ENCODE assay signal across 26 cellular contexts in genomic region chr14:60856113-60856512, GRCh38.
DNase-seq lines count a peak whose midpoint lies in the region; ATAC-seq and TF ChIP-seq lines count a peak whose summit lies in the region.
"Had no signal": no experiment of that assay in that cellular context is flagged by ENCODE, and none has a peak within 500 bp of the region (broad histone marks: within the 10 kb centered on the region; RNA-seq: fewer than 3 reads in every experiment).

No MANE protein-coding gene starts in this region.

- no peak overlapping the region for H3K27ac ChIP-seq in OCI-LY3 (ENCODE audit: low read length)
- no peak overlapping the region for H3K27ac ChIP-seq in Karpas-422 (ENCODE audit: low read length)
- H3K27ac ChIP-seq: KMS-11, PC-9, SJCRH30 had no signal

- H3K79me2 ChIP-seq in OCI-LY3 (ENCODE audit: low read length) (no peaks in the 10 kb centered on the region), Karpas-422 (ENCODE audit: low read length) (peaks cover 63% of the 10 kb centered on the region)

- no peaks in the 10 kb centered on the region for H4K20me1 ChIP-seq in OCI-LY3 (ENCODE audit: insufficient read depth, low read length)
- H4K20me1 ChIP-seq in Karpas-422 (ENCODE audit: insufficient read depth, low read depth, low read length): no peaks in the 10 kb centered on the region

- peaks cover 29% of the 10 kb centered on the region for H3K4me1 Mint-ChIP-seq in activated T-cell treated with anti-CD3 and anti-CD28 coated beads, Interleukin-2, amount 50 U/mL, for 72 hours (ENCODE audit: low read depth)
- no peaks in the 10 kb centered on the region for H3K4me1 Mint-ChIP-seq in activated T-cell treated with anti-CD3 and anti-CD28 coated beads, Interleukin-2, amount 50 U/mL, for 4 hours (ENCODE audit: low read depth)
- H3K4me1 Mint-ChIP-seq: IgD-negative memory B cell had no signal

- no peak for TF ChIP-seq CTCF in OCI-LY3 (IDR thresholded peaks at IDR 0.05; ENCODE audit: low read depth, low read length)

- H3K4me1 ChIP-seq in OCI-LY3 (ENCODE audit: low read length) (peaks cover 26% of the 10 kb centered on the region), Karpas-422 (ENCODE audit: low read length) (peaks cover 17% of the 10 kb centered on the region)
- H3K4me1 ChIP-seq: HAP-1, SJCRH30 had no signal

- H2AFZ ChIP-seq in OCI-LY3 (ENCODE audit: low read depth, low read length) (no peak overlapping the region), Karpas-422 (ENCODE audit: low read length) (no peak overlapping the region)
- H2AFZ ChIP-seq: PC-9 had no signal

- H3K36me3 Mint-ChIP-seq in activated T-cell treated with anti-CD3 and anti-CD28 coated beads, Interleukin-2, amount 50 U/mL, for 72 hours (ENCODE audit: insufficient read depth in 2 of 2): peaks cover 15 to 21% of the 10 kb centered on the region in 2 donors
- H3K36me3 Mint-ChIP-seq in activated T-cell treated with anti-CD3 and anti-CD28 coated beads, Interleukin-2, amount 50 U/mL, for 4 hours (ENCODE audit: insufficient read depth): peaks cover 50% of the 10 kb centered on the region

- H3K36me3 ChIP-seq in OCI-LY3 (replicated peaks; ENCODE audit: low read depth, low read length): peaks cover 8% of the 10 kb centered on the region
- H3K36me3 ChIP-seq in Karpas-422 (ENCODE audit: insufficient read depth, low read length): peaks cover 32% of the 10 kb centered on the region

- H3K27me3 Mint-ChIP-seq in activated T-cell treated with anti-CD3 and anti-CD28 coated beads, Interleukin-2, amount 50 U/mL, for 72 hours (ENCODE audit: low read depth): no peaks in the 10 kb centered on the region
- H3K27me3 Mint-ChIP-seq in activated T-cell treated with anti-CD3 and anti-CD28 coated beads, Interleukin-2, amount 50 U/mL, for 4 hours (ENCODE audit: low read depth): no peaks in the 10 kb centered on the region
- H3K27me3 Mint-ChIP-seq: CD4-positive, CD25-positive, alpha-beta regulatory T cell; IgD-negative memory B cell had no signal

- H3K27ac Mint-ChIP-seq in activated T-cell treated with anti-CD3 and anti-CD28 coated beads, Interleukin-2, amount 50 U/mL, for 72 hours: peak overlapping the region; percentile 40
- H3K27ac Mint-ChIP-seq: CD4-positive, CD25-positive, alpha-beta regulatory T cell; HFFc6 had no signal

- no peaks in the 10 kb centered on the region for H3K27me3 ChIP-seq in OCI-LY3 (ENCODE audit: low read depth, low read length)
- no peaks in the 10 kb centered on the region for H3K27me3 ChIP-seq in Karpas-422 (ENCODE audit: low read length)
- H3K27me3 ChIP-seq: SJCRH30 had no signal

- H3K9ac ChIP-seq in OCI-LY3 (ENCODE audit: low read length): no peak overlapping the region
- no peak overlapping the region for H3K9ac ChIP-seq in Karpas-422 (ENCODE audit: low read length)
- H3K9ac ChIP-seq: KMS-11 had no signal

- H3K4me3 Mint-ChIP-seq in activated T-cell treated with anti-CD3 and anti-CD28 coated beads, Interleukin-2, amount 50 U/mL, for 72 hours: peak overlapping the region in 1 of 2 donors; percentile 5
- no peak overlapping the region for H3K4me3 Mint-ChIP-seq in activated T-cell treated with anti-CD3 and anti-CD28 coated beads, Interleukin-2, amount 50 U/mL, for 4 hours
- H3K4me3 Mint-ChIP-seq: CD4-positive, CD25-positive, alpha-beta regulatory T cell; HFFc6; IgD-negative memory B cell had no signal

- H3K4me3 ChIP-seq in OCI-LY3 (ENCODE audit: low read length) (no peak overlapping the region), Karpas-422 (ENCODE audit: low read length) (no peak overlapping the region)
- H3K4me3 ChIP-seq: HAP-1, PC-9, SJCRH30 had no signal

- no peak for DNase-seq in activated T-cell treated with anti-CD3 and anti-CD28 coated beads, Interleukin-2, amount 50 U/mL, for 72 hours
- no peak for DNase-seq in activated T-cell treated with anti-CD3 and anti-CD28 coated beads, Interleukin-2, amount 50 U/mL, for 4 hours
- DNase-seq in stimulated activated naive CD8-positive, alpha-beta T cell treated with anti-CD3 and anti-CD28 coated beads, Interleukin-15, Interleukin-2, amounts not matched to agents 100 U/mL and 50 U/mL, for 24 hours: no peak
- DNase-seq in Karpas-422 (no peak), UCSD-AML1 (lab: John Stamatoyannopoulos, UW; ENCODE audit: unreplicated experiment) (no peak)
- DNase-seq: CD4-positive, CD25-positive, alpha-beta regulatory T cell; DMS153; DND-41; GOT3; HFFc6; NCI-H1048; NCI-H1417; NCI-H1694; NCI-H2029 treated with DMSO at 0.1 percent for 48 hours; NCI-H446 treated with DMSO at 0.1 percent for 48 hours; NCI-H526; NCI-H82; NK-92 treated with Interleukin-12 subunit alpha and Interleukin-12 subunit beta, amount 100 ng/mL, for 24 hours; PC-9; SJCRH30 had no signal

- H3K9me2 ChIP-seq in Karpas-422 (replicated peaks; ENCODE audit: insufficient read depth, low read length): no peaks in the 10 kb centered on the region

- peak; percentile 75 to 78 for ATAC-seq in activated T-cell treated with anti-CD3 and anti-CD28 coated beads, Interleukin-2, amount 50 U/mL, for 72 hours (replicated peaks in 1 of 2)
- ATAC-seq in activated T-cell treated with anti-CD3 and anti-CD28 coated beads, Interleukin-2, amount 50 U/mL, for 4 hours: no peak
- ATAC-seq in GM18502 (IDR thresholded peaks at IDR 0.05; ENCODE audit: poor library complexity, unreplicated experiment): peak; percentile 45
- ATAC-seq in stimulated activated naive CD8-positive, alpha-beta T cell treated with anti-CD3 and anti-CD28 coated beads, Interleukin-15, Interleukin-2, amounts not matched to agents 100 U/mL and 50 U/mL, for 24 hours: peak; percentile 32
- ATAC-seq: Right ventricle myocardium inferior had no signal

- H3K9me3 ChIP-seq in OCI-LY3 (ENCODE audit: insufficient read depth, low read length): 0 out of 2 replicates have a peak, but pooled peaks cover 4% of the 10 kb centered on the region
- H3K9me3 ChIP-seq in Karpas-422 (ENCODE audit: low read length): peaks cover 3% of the 10 kb centered on the region; the same call in 1 of the 2 replicates
- H3K9me3 ChIP-seq: HAP-1 had no signal

- peak overlapping the region; percentile 0; the same call in 1 of the 2 replicates for H3K4me2 ChIP-seq in OCI-LY3 (ENCODE audit: low read length)
- H3K4me2 ChIP-seq in Karpas-422 (ENCODE audit: low read depth, low read length, poor library complexity, severe bottlenecking): no peak overlapping the region
- H3K4me2 ChIP-seq: KMS-11, PC-9 had no signal

- peaks cover 10 to 12% of the 10 kb centered on the region in 2 donors for H3K9me3 Mint-ChIP-seq in activated T-cell treated with anti-CD3 and anti-CD28 coated beads, Interleukin-2, amount 50 U/mL, for 72 hours
- peaks cover 15% of the 10 kb centered on the region for H3K9me3 Mint-ChIP-seq in activated T-cell treated with anti-CD3 and anti-CD28 coated beads, Interleukin-2, amount 50 U/mL, for 4 hours

Comparison
In these comparisons a context has a peak if more than half of its experiments do, and no peak if none do; other contexts are left out.
1. ATAC-seq: peak in activated T-cell treated with anti-CD3 and anti-CD28 coated beads, Interleukin-2, amount 50 U/mL, for 72 hours (2 of 2), GM18502 (single experiment) and stimulated activated naive CD8-positive, alpha-beta T cell treated with anti-CD3 and anti-CD28 coated beads, Interleukin-15, Interleukin-2, amounts not matched to agents 100 U/mL and 50 U/mL, for 24 hours (single experiment); none in activated T-cell treated with anti-CD3 and anti-CD28 coated beads, Interleukin-2, amount 50 U/mL, for 4 hours (0 of 2).